22 cellular contexts compared by ENCODE assay signal in the genomic region with DNA sequence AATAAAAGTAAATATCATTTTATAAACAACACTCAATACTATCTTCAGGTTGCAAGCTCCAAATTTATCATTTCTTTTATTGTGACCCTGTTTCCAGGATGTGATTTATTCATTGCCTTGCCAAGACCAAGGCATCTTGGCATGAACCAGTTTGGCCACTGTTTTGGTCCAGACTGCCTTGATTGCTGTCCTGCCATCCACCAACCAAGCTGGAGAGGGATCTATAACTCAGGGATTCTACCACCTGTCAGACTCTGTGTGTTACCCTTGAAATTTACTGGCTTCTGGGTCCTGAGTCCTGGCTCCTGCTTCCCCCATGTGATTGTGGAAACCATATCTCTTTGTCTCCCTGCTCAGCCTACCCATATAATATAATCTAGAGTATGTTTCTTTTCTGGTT.
"Had no signal": no experiment of that assay in that cellular context is flagged by ENCODE, and none has a peak within 500 bp of the region (broad histone marks: within the 10 kb centered on the region; RNA-seq: fewer than 3 reads in every experiment).

No MANE protein-coding gene starts in this region.

- DNase-seq: Kasumi-1, MV-4-11, NCI-H1048, NCI-H1105, NCI-H1417, NCI-H1436 treated with DMSO at 0.1 percent for 48 hours, NCI-H1694, NCI-H187 treated with DMSO at 0.1 percent for 48 hours, NCI-H2029 treated with DMSO at 0.1 percent for 48 hours, NCI-H2171 treated with DMSO at 0.1 percent for 48 hours, NCI-H345, NCI-H524, NCI-H526 treated with DMSO at 0.1 percent for 48 hours, NCI-H748 treated with DMSO at 0.1 percent for 48 hours, Right ventricle myocardium superior, RPMI8226, SIG-M5, SK-N-SH, SW 1271, T-cell had no signal

- H3K27ac ChIP-seq: HL-60, KMS-11 had no signal
